In the genomic region with DNA sequence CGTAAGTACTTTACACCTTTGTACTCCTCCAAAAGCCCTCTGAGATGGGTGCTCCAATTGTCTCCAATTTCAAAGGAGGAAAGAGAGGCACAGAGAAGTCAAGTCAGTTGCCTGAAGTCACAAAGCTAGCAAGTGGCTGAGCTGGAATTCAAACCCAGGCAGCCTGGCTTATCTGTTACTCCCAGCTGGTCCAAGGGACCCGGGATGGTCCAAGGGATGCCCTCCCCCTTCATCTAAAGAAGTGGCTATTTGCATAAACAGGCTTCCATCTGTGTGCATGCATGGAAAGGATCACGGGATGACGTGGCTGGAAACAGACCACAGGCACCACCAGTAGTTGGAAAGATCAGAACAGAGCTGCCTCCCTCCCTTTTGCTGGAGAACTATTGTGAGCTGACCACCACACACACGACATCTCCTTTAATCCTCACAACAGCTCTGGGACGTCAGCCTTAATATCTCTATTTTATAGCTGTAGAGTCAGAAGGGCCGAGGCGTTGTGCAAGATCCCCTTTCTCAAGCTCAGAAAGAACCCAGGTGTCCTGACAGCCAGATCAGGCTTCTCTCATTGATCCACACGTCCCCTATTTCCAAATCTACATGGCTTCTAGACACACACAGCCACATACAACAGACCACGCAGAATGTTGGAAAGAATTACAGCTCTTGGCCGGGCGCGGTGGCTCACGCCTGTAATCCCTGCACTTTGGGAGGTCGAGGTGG, we compare ENCODE assay signal across 14 cellular contexts.
A peak's percentile ranks its signal among the peaks of the same experiment; 100 is the strongest.
DNase-seq lines count a peak whose midpoint lies in the region; TF ChIP-seq lines count a peak whose summit lies in the region.
"Had no signal": no experiment of that assay in that cellular context is flagged by ENCODE, and none has a peak within 500 bp of the region (broad histone marks: within the 10 kb centered on the region; RNA-seq: fewer than 3 reads in every experiment).

No MANE protein-coding gene starts in this region.

- no peak for TF ChIP-seq CTCF in AG09309 (IDR thresholded peaks at IDR 0.05; ENCODE audit: control insufficient read depth, insufficient read depth, low read depth, low read length, missing control alignments)
- no peak for TF ChIP-seq CTCF in HFF-Myc (IDR thresholded peaks at IDR 0.05; ENCODE audit: low read depth, low read length, missing control alignments)
- no peak for TF ChIP-seq CTCF in coronary artery (IDR thresholded peaks at IDR 0.05)
- no peak for TF ChIP-seq CTCF in nephron (IDR thresholded peaks at IDR 0.05; ENCODE audit: unreplicated experiment in 3 of 3)

- H3K27me3 Mint-ChIP-seq in nephron (ENCODE audit: low read depth), result peaks cover 12% of the 10 kb centered on the region

- DNase-seq in AG09309 (ENCODE audit: low read depth) (peak; percentile 94), HFF-Myc (ENCODE audit: extremely low read depth, low read depth) (no peak), coronary artery (ENCODE audit: low spot score) (peak; percentile 72), activated T-cell treated with anti-CD3 and anti-CD28 coated beads for 4 hours (no peak), globus pallidus (ENCODE audit: low spot score) (no peak), germinal center (ENCODE audit: low spot score) (no peak)
- no peak for DNase-seq in stimulated activated naive CD4-positive, alpha-beta T cell treated with Interleukin-2 at 50 U/mL for 16 hours (lab: John Stamatoyannopoulos, UW)
- DNase-seq: NCI-H1436 treated with DMSO at 0.1 percent for 48 hours, testis had no signal

- H3K27ac Mint-ChIP-seq in nephron, result peak overlapping the region; percentile 98 to 100 (median 99)
- H3K27ac Mint-ChIP-seq: activated naive CD8-positive, alpha-beta T cell; CD8-positive, alpha-beta T cell; memory B cell had no signal

- peaks cover 92% of the 10 kb centered on the region for H3K4me1 Mint-ChIP-seq in nephron

- H3K9me3 Mint-ChIP-seq in nephron, result no peaks in the 10 kb centered on the region
- H3K9me3 Mint-ChIP-seq: CD8-positive, alpha-beta T cell; memory B cell had no signal

- H3K4me3 ChIP-seq in AG09309 (ENCODE audit: control insufficient read depth, low read depth, low read length), result peak overlapping the region; percentile 5
- peak overlapping the region; percentile 18; the same call in 1 of the 2 replicates for H3K4me3 ChIP-seq in HFF-Myc (replicated peaks; ENCODE audit: low read depth, low read length)
- H3K4me3 ChIP-seq in coronary artery, result peak overlapping the region; percentile 11
- H3K4me3 ChIP-seq: testis had no signal

- peak overlapping the region in 2 of 3 experiments; percentile 38 to 45 for H3K4me3 Mint-ChIP-seq in nephron
- H3K4me3 Mint-ChIP-seq: activated naive CD8-positive, alpha-beta T cell; CD8-positive, alpha-beta T cell; memory B cell had no signal

- peak overlapping the region; percentile 76 to 98 for H3K27ac ChIP-seq in coronary artery
- H3K27ac ChIP-seq: epithelial cell of prostate had no signal

- H3K36me3 Mint-ChIP-seq in nephron (ENCODE audit: low read depth), result no peaks in the 10 kb centered on the region
- H3K36me3 Mint-ChIP-seq: activated naive CD8-positive, alpha-beta T cell; CD8-positive, alpha-beta T cell; memory B cell had no signal

Comparison
In these comparisons a context has a peak if more than half of its experiments do, and no peak if none do; other contexts are left out.
1. DNase-seq: peak in AG09309 (single experiment) and coronary artery (single experiment); none in HFF-Myc (single experiment), activated T-cell treated with anti-CD3 and anti-CD28 coated beads for 4 hours (single experiment), globus pallidus (single experiment), germinal center (single experiment) and stimulated activated naive CD4-positive, alpha-beta T cell treated with Interleukin-2 at 50 U/mL for 16 hours (single experiment).
2. Peak in every context shown above with its lines, with median percentiles within 50 percentile points of each other: H3K4me3 ChIP-seq.